8 cellular contexts compared by ENCODE assay signal in the genomic region with DNA sequence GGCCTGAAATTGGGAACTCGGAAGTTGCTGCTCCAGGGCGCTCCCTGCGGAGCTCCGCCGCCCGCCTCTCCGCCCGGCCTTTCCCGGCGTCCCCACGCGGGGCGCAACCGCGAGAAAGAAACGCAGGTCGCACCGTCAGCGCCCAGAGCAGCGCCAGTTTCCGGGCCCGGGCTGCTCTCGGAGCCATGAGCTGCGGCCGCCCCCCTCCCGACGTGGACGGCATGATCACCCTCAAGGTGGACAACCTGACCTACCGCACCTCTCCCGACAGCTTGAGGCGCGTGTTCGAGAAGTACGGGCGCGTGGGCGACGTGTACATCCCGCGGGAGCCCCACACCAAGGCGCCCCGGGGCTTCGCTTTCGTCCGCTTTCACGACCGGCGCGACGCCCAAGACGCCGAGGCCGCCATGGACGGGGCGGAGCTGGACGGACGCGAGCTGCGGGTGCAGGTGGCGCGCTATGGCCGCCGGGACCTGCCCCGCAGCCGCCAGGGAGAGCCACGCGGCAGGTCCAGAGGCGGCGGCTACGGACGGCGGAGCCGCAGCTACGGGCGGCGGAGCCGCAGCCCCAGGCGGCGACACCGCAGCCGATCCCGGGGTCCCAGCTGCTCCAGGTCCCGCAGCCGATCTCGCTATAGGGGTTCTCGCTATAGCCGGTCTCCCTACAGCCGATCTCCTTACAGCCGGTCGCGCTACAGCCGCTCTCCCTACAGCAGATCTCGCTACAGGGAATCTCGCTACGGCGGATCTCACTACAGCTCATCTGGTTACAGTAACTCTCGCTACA. TPM values are rescaled to one million over a fixed set of nuclear protein-coding genes. Genes with fewer than 3 reads are reported as not detected.
A peak's percentile ranks its signal among the peaks of the same experiment; 100 is the strongest.
DNase-seq lines count a peak whose midpoint lies in the region; ATAC-seq and TF ChIP-seq lines count a peak whose summit lies in the region.

No MANE protein-coding gene starts in this region.

- H4K20me1 ChIP-seq in DOHH2 (ENCODE audit: control insufficient read depth, insufficient read depth, low read depth, low read length) = no peaks in the 10 kb centered on the region

- no peaks in the 10 kb centered on the region for H3K9me3 ChIP-seq in DOHH2 (ENCODE audit: control insufficient read depth, insufficient read depth, low read length)
- H3K9me3 ChIP-seq in neuron (ENCODE audit: low read length) = no peaks in the 10 kb centered on the region

- peak overlapping the region; percentile 87 for H3K27ac ChIP-seq in DOHH2 (ENCODE audit: low read depth, low read length)
- H3K27ac ChIP-seq in foreskin keratinocyte = peak overlapping the region; percentile 76

- peak overlapping the region; percentile 67 for H3K4me2 ChIP-seq in DOHH2 (ENCODE audit: low read length)

- peaks cover 18% of the 10 kb centered on the region for H3K4me1 ChIP-seq in DOHH2 (ENCODE audit: control insufficient read depth, low read length)
- H3K4me1 ChIP-seq in foreskin keratinocyte = peaks cover 23% of the 10 kb centered on the region
- H3K4me1 ChIP-seq in neuron (ENCODE audit: insufficient read depth, low read length) = peaks cover 10% of the 10 kb centered on the region

- peak overlapping the region; percentile 73 for H2AFZ ChIP-seq in neuron (ENCODE audit: low read depth, low read length)

- H3K4me3 ChIP-seq in DOHH2 (ENCODE audit: low read length) (peak overlapping the region; percentile 89), neuron (ENCODE audit: low read length) (peak overlapping the region; percentile 62)

- DNase-seq in HuH-7.5 (ENCODE audit: low spot score) = peak; percentile 18
- peak; percentile 88 for DNase-seq in RPMI8226
- peak; percentile 63 for DNase-seq in activated gamma-delta T cell (lab: John Stamatoyannopoulos, UW)
- peak in 1 of 2 donors; percentile 71 for DNase-seq in foreskin keratinocyte
- DNase-seq in superior temporal gyrus (ENCODE audit: extremely low spot score) = peak; percentile 82

- H3K36me3 ChIP-seq in DOHH2 (ENCODE audit: control insufficient read depth, low read length) (peaks cover 44% of the 10 kb centered on the region), neuron (ENCODE audit: insufficient read depth, low read length) (no peaks in the 10 kb centered on the region)

- peak; percentile 45 for TF ChIP-seq CTCF in DOHH2 (IDR thresholded peaks at IDR 0.05; ENCODE audit: low read depth, low read length, poor library complexity, severe bottlenecking)
- peak; percentile 70 for TF ChIP-seq CTCF in foreskin keratinocyte (conservative IDR thresholded peaks at IDR 0.05)

- no peaks in the 10 kb centered on the region for H3K9me2 ChIP-seq in DOHH2 (replicated peaks; ENCODE audit: control insufficient read depth, low read length)

- H3K27me3 ChIP-seq in DOHH2 (ENCODE audit: control insufficient read depth, low read length) = no peaks in the 10 kb centered on the region
- peaks cover 3% of the 10 kb centered on the region for H3K27me3 ChIP-seq in foreskin keratinocyte
- no peaks in the 10 kb centered on the region for H3K27me3 ChIP-seq in neuron (ENCODE audit: insufficient read depth, low read length)

- ATAC-seq in GM21528 (IDR thresholded peaks at IDR 0.05; ENCODE audit: low FRiP score, unreplicated experiment) (peak; percentile 76), foreskin keratinocyte (peak; percentile 74)

- H3K79me2 ChIP-seq in DOHH2 (ENCODE audit: control insufficient read depth, low read length) = peaks cover 48% of the 10 kb centered on the region

- peaks cover 8% of the 10 kb centered on the region for H3F3A ChIP-seq in DOHH2 (ENCODE audit: control insufficient read depth, insufficient read depth)

RNA-seq across cellular contexts. Expression of a gene that starts 0.5 kb away (rescaled TPM):
- 29.5 and 34.2 TPM in 2 replicates for total RNA-seq in foreskin keratinocyte
- 28.5 and 29.7 TPM in 2 replicates for polyA plus RNA-seq in foreskin keratinocyte

RNA-seq across cellular contexts. Expression of a gene that starts 18.0 kb away (rescaled TPM):
- not detected in 2 replicates for total RNA-seq in foreskin keratinocyte
- not detected in 2 replicates for polyA plus RNA-seq in foreskin keratinocyte

RNA-seq across cellular contexts. Expression of a gene that starts 22.4 kb away (rescaled TPM):
- 35.0 and 46.2 TPM in 2 replicates for total RNA-seq in foreskin keratinocyte
- polyA plus RNA-seq in foreskin keratinocyte = 15.2 and 16.8 TPM in 2 replicates

RNA-seq across cellular contexts. Expression of a gene that starts 42.2 kb away (rescaled TPM):
- total RNA-seq in foreskin keratinocyte = not detected in 2 replicates
- polyA plus RNA-seq in foreskin keratinocyte = not detected in 2 replicates
